ENCODE assay signal across 31 cellular contexts in genomic region chr10:71701733-71702132, GRCh38. TPM values are rescaled to one million over a fixed set of nuclear protein-coding genes. Genes with fewer than 3 reads are reported as not detected.
"Had no signal": no experiment of that assay in that cellular context is flagged by ENCODE, and none has a peak within 500 bp of the region (broad histone marks: within the 10 kb centered on the region; RNA-seq: fewer than 3 reads in every experiment).

No MANE protein-coding gene starts in this region.

- H3K9me3 ChIP-seq: ascending aorta, breast epithelium, colonic mucosa, esophagus muscularis mucosa, gastroesophageal sphincter, heart right ventricle had no signal

- H3K9me3 Mint-ChIP-seq: activated CD4-positive, alpha-beta memory T cell treated with anti-CD3 and anti-CD28 coated beads, Interleukin-2, amount 10 ng/mL, durations not matched to agents 7 days and 5 days; activated CD4-positive, alpha-beta T cell treated with anti-CD3 and anti-CD28 coated beads, Interleukin-2, amount 10 ng/mL, durations not matched to agents 24 days and 14 days; activated naive CD4-positive, alpha-beta T cell treated with anti-CD3 and anti-CD28 coated beads, Interleukin-2, amount 10 ng/mL, durations not matched to agents 7 days and 5 days; activated naive CD4-positive, alpha-beta T cell treated with anti-CD3 and anti-CD28 coated beads, Interleukin-2, amount 50 U/mL, for 72 hours; activated naive CD8-positive, alpha-beta T cell treated with anti-CD3 and anti-CD28 coated beads, Interleukin-2, amount 10 ng/mL, durations not matched to agents 7 days and 5 days; activated T-cell treated with anti-CD3 and anti-CD28 coated beads, Interleukin-2, amount 50 U/mL, for 24 hours; activated T-cell treated with anti-CD3 and anti-CD28 coated beads, Interleukin-2, amount 50 U/mL, for 72 hours; brain; effector memory CD8-positive, alpha-beta T cell; WTC11 had no signal

- H3K4me1 ChIP-seq: ascending aorta, breast epithelium, colonic mucosa, foreskin keratinocyte had no signal

- H3K4me3 ChIP-seq: ascending aorta, breast epithelium, cardiac muscle cell, colonic mucosa, esophagus muscularis mucosa, gastroesophageal sphincter, heart right ventricle had no signal

- H3K4me1 Mint-ChIP-seq: brain, WTC11 had no signal

- DNase-seq: activated CD4-positive, alpha-beta memory T cell treated with anti-CD3 and anti-CD28 coated beads, Interleukin-2, amount 10 ng/mL, durations not matched to agents 7 days and 5 days; activated CD4-positive, alpha-beta T cell treated with anti-CD3 and anti-CD28 coated beads for 36 hours; activated CD4-positive, alpha-beta T cell treated with anti-CD3 and anti-CD28 coated beads, Interleukin-2, amount 10 ng/mL, durations not matched to agents 24 days and 14 days; activated CD4-positive, alpha-beta T cell treated with anti-CD3 and anti-CD28 coated beads, Interleukin-2, amount 50 U/mL, for 4 hours; activated CD8-positive, alpha-beta memory T cell treated with anti-CD3 and anti-CD28 coated beads, Interleukin-2, amount 50 U/mL, for 48 hours; activated gamma-delta T cell; activated naive CD4-positive, alpha-beta T cell; activated naive CD4-positive, alpha-beta T cell treated with anti-CD3 and anti-CD28 coated beads, Interleukin-2, amount 10 ng/mL, durations not matched to agents 7 days and 5 days; activated naive CD8-positive, alpha-beta T cell treated with anti-CD3 and anti-CD28 coated beads, Interleukin-2, amount 10 ng/mL, durations not matched to agents 7 days and 5 days; activated T-cell treated with anti-CD3 and anti-CD28 coated beads for 4 hours; activated T-cell treated with anti-CD3 and anti-CD28 coated beads, Interleukin-2, amount 50 U/mL, for 24 hours; activated T-cell treated with anti-CD3 and anti-CD28 coated beads, Interleukin-2, amount 50 U/mL, for 72 hours; central memory CD4-positive, alpha-beta T cell; cerebellar nuclear complex; colonic mucosa; dermis blood vessel endothelial cell; effector CD4-positive, alpha-beta T cell; effector memory CD8-positive, alpha-beta T cell; erythroblast; foreskin keratinocyte; heart right ventricle; T-helper 2 cell had no signal

- H3K27ac ChIP-seq: ascending aorta, breast epithelium, cardiac muscle cell, colonic mucosa, esophagus muscularis mucosa, foreskin keratinocyte, gastroesophageal sphincter had no signal

- H3K36me3 ChIP-seq: ascending aorta, breast epithelium, cardiac muscle cell, colonic mucosa, esophagus muscularis mucosa, gastroesophageal sphincter, heart right ventricle had no signal

- H3K36me3 Mint-ChIP-seq: activated naive CD4-positive, alpha-beta T cell treated with anti-CD3 and anti-CD28 coated beads, Interleukin-2, amount 10 ng/mL, durations not matched to agents 7 days and 5 days; activated naive CD4-positive, alpha-beta T cell treated with anti-CD3 and anti-CD28 coated beads, Interleukin-2, amount 50 U/mL, for 72 hours; activated naive CD8-positive, alpha-beta T cell treated with anti-CD3 and anti-CD28 coated beads, Interleukin-2, amount 10 ng/mL, durations not matched to agents 7 days and 5 days; brain; WTC11 had no signal

- H3K4me3 Mint-ChIP-seq: activated CD4-positive, alpha-beta memory T cell treated with anti-CD3 and anti-CD28 coated beads, Interleukin-2, amount 10 ng/mL, durations not matched to agents 7 days and 5 days; activated CD4-positive, alpha-beta T cell treated with anti-CD3 and anti-CD28 coated beads for 36 hours; activated CD4-positive, alpha-beta T cell treated with anti-CD3 and anti-CD28 coated beads, Interleukin-2, amount 10 ng/mL, durations not matched to agents 24 days and 14 days; activated naive CD4-positive, alpha-beta T cell treated with anti-CD3 and anti-CD28 coated beads, Interleukin-2, amount 10 ng/mL, durations not matched to agents 7 days and 5 days; activated naive CD8-positive, alpha-beta T cell treated with anti-CD3 and anti-CD28 coated beads, Interleukin-2, amount 10 ng/mL, durations not matched to agents 7 days and 5 days; activated T-cell treated with anti-CD3 and anti-CD28 coated beads, Interleukin-2, amount 50 U/mL, for 24 hours; activated T-cell treated with anti-CD3 and anti-CD28 coated beads, Interleukin-2, amount 50 U/mL, for 72 hours; brain; effector memory CD8-positive, alpha-beta T cell; WTC11 had no signal

- H3K27ac Mint-ChIP-seq: activated CD4-positive, alpha-beta memory T cell treated with anti-CD3 and anti-CD28 coated beads, Interleukin-2, amount 10 ng/mL, durations not matched to agents 7 days and 5 days; activated CD4-positive, alpha-beta T cell treated with anti-CD3 and anti-CD28 coated beads for 36 hours; activated CD4-positive, alpha-beta T cell treated with anti-CD3 and anti-CD28 coated beads, Interleukin-2, amount 10 ng/mL, durations not matched to agents 24 days and 14 days; activated naive CD4-positive, alpha-beta T cell treated with anti-CD3 and anti-CD28 coated beads, Interleukin-2, amount 10 ng/mL, durations not matched to agents 7 days and 5 days; activated naive CD8-positive, alpha-beta T cell treated with anti-CD3 and anti-CD28 coated beads, Interleukin-2, amount 10 ng/mL, durations not matched to agents 7 days and 5 days; activated T-cell treated with anti-CD3 and anti-CD28 coated beads, Interleukin-2, amount 50 U/mL, for 24 hours; activated T-cell treated with anti-CD3 and anti-CD28 coated beads, Interleukin-2, amount 50 U/mL, for 72 hours; effector memory CD8-positive, alpha-beta T cell; WTC11 had no signal

- ATAC-seq: activated CD4-positive, alpha-beta T cell treated with anti-CD3 and anti-CD28 coated beads for 36 hours; activated naive CD4-positive, alpha-beta T cell treated with anti-CD3 and anti-CD28 coated beads, Interleukin-2, amount 50 U/mL, for 72 hours; activated T-cell treated with anti-CD3 and anti-CD28 coated beads, Interleukin-2, amount 50 U/mL, for 72 hours; effector memory CD8-positive, alpha-beta T cell; foreskin keratinocyte; gastroesophageal sphincter; WTC11 had no signal

- H3K27me3 Mint-ChIP-seq: activated CD4-positive, alpha-beta memory T cell treated with anti-CD3 and anti-CD28 coated beads, Interleukin-2, amount 10 ng/mL, durations not matched to agents 7 days and 5 days; activated CD4-positive, alpha-beta T cell treated with anti-CD3 and anti-CD28 coated beads for 36 hours; activated CD4-positive, alpha-beta T cell treated with anti-CD3 and anti-CD28 coated beads, Interleukin-2, amount 10 ng/mL, durations not matched to agents 24 days and 14 days; activated naive CD8-positive, alpha-beta T cell treated with anti-CD3 and anti-CD28 coated beads, Interleukin-2, amount 10 ng/mL, durations not matched to agents 7 days and 5 days; activated T-cell treated with anti-CD3 and anti-CD28 coated beads, Interleukin-2, amount 50 U/mL, for 24 hours; effector memory CD8-positive, alpha-beta T cell had no signal

RNA-seq across cellular contexts. Expression of gene C10orf105, which starts 17.8 kb away (rescaled TPM):
- total RNA-seq: ascending aorta, foreskin keratinocyte, glomerular endothelial cell had no signal
- polyA plus RNA-seq: cardiac muscle cell, foreskin keratinocyte had no signal
